Comparison of ENCODE assay signal across 1 cellular context in genomic region chr10:11631890-11632587, GRCh38.
TF ChIP-seq lines count a peak whose summit lies in the region.

No MANE protein-coding gene starts in this region.

TF ChIP-seq in SK-N-SH treated with all-trans-retinoic acid at 6 μM for 48 hours, 23 proteins besides CTCF, POLR2A, EP300 and RAD21 (continued from another document):
- TF ChIP-seq POU6F1 (CRISPR knock-in tag; IDR thresholded peaks at IDR 0.05; ENCODE audit: borderline replicate concordance, low read depth) = no peak
- TF ChIP-seq TOX (CRISPR knock-in tag; IDR thresholded peaks at IDR 0.05; ENCODE audit: borderline replicate concordance) = no peak
- no peak for TF ChIP-seq GLIS3 (CRISPR knock-in tag; IDR thresholded peaks at IDR 0.05)
- TF ChIP-seq ZC3H10 (CRISPR knock-in tag; IDR thresholded peaks at IDR 0.05) = no peak
